Comparison of ENCODE assay signal across 9 cellular contexts in the genomic region with DNA sequence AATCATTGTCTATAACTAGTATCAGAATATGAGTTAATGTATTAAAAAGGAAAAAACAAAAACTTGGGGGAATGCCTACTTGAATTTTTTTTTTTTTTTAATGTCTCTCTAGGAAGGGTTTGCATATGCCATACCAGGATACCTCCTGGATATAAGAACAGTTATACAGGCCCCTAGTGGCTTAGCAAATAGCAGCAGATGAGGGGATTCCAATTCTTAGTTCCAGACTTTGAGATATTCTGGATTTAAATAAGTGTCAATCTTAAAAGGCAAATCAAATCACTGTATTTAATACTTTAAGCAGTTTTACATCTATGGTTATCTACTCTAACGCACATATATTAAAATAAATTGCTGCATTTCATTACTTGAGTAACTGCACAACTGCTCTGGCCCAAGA.
A peak's percentile ranks its signal among the peaks of the same experiment; 100 is the strongest.
DNase-seq lines count a peak whose midpoint lies in the region; ATAC-seq and TF ChIP-seq lines count a peak whose summit lies in the region.
"Had no signal": no experiment of that assay in that cellular context is flagged by ENCODE, and none has a peak within 500 bp of the region (broad histone marks: within the 10 kb centered on the region; RNA-seq: fewer than 3 reads in every experiment).

No MANE protein-coding gene starts in this region.

- H3K27me3 ChIP-seq in GM23338 (ENCODE audit: insufficient read depth) (peaks cover 24% of the 10 kb centered on the region), dorsolateral prefrontal cortex (no peaks in the 10 kb centered on the region)

- no peak overlapping the region for H3K27ac Mint-ChIP-seq in GM23338
- H3K27ac Mint-ChIP-seq in nephron, result peak overlapping the region; percentile 67 to 95 (median 71)

- H3K4me1 Mint-ChIP-seq in GM23338 (peaks cover 58% of the 10 kb centered on the region), nephron (peaks cover 66% of the 10 kb centered on the region)

- H4K20me1 ChIP-seq in GM23338 (replicated peaks; ENCODE audit: insufficient read depth), result no peaks in the 10 kb centered on the region; the same call in 1 of the 2 replicates

- H3K27ac ChIP-seq in GM23338 (ENCODE audit: low read depth), result no peak overlapping the region
- H3K27ac ChIP-seq in dorsolateral prefrontal cortex, result peak overlapping the region in 56 of 59 donors; percentile 69 to 98 (median 94)
- H3K27ac ChIP-seq: transverse colon had no signal

- H3K9me3 Mint-ChIP-seq in GM23338, result no peaks in the 10 kb centered on the region
- no peaks in the 10 kb centered on the region for H3K9me3 Mint-ChIP-seq in nephron

- no peaks in the 10 kb centered on the region for H3F3A ChIP-seq in GM23338 (replicated peaks; ENCODE audit: low read depth)

- no peaks in the 10 kb centered on the region for H3K9me2 ChIP-seq in GM23338 (ENCODE audit: insufficient read depth)

- peak overlapping the region; percentile 95; the same call in 1 of the 2 replicates for H3K4me2 ChIP-seq in GM23338

- H3K4me3 ChIP-seq in GM23338 (no peak overlapping the region), dorsolateral prefrontal cortex (peak overlapping the region; percentile 50 to 94 (median 78)), lower leg skin (ENCODE audit: low read depth, poor library complexity, severe bottlenecking) (no peak overlapping the region)
- H3K4me3 ChIP-seq: transverse colon had no signal

- no peaks in the 10 kb centered on the region for H3K36me3 ChIP-seq in GM23338 (ENCODE audit: insufficient read depth)
- H3K36me3 ChIP-seq: transverse colon had no signal

- intact Hi-C loops in dorsolateral prefrontal cortex (cut with DNase I), result loop anchor here (5.0 to 10.0 kb wide), 4 partner anchors 42 to 490 kb away; no protein-coding TSS in a partner anchor
- intact Hi-C loops in posterior cingulate gyrus (cut with DNase I), result no loop called here
- intact Hi-C loops in lower leg skin (cut with DNase I; ENCODE audit: low total_unique reads), result no loop called here

- 76 to 90% methylated on average over 1 of the region's 1 CpG for WGBS in lower leg skin, 2 donors

- no peak for TF ChIP-seq POLR2A in lower leg skin (IDR thresholded peaks at IDR 0.05)

- 0 out of 3 replicates have a peak overlapping the region, but pooled peaks have one; percentile 5 for H3K4me3 Mint-ChIP-seq in GM23338
- H3K4me3 Mint-ChIP-seq in nephron, result peak overlapping the region; percentile 93 to 97 (median 95)

- H3K27me3 Mint-ChIP-seq in GM23338 (ENCODE audit: insufficient read depth, low read depth, poor library complexity) (peaks cover 16% of the 10 kb centered on the region), nephron (ENCODE audit: low read depth) (peaks cover 3% of the 10 kb centered on the region)

- DNase-seq in GM23338 (ENCODE audit: low spot score), result peak; percentile 47
- DNase-seq in NCI-H446 (lab: John Stamatoyannopoulos, UW), result peak; percentile 55 to 66
- no peak for DNase-seq in dorsolateral prefrontal cortex
- no peak for DNase-seq in posterior cingulate gyrus
- DNase-seq in activated CD4-positive, alpha-beta T cell treated with anti-CD3 and anti-CD28 coated beads, Interleukin-2, amount 50 U/mL, for 48 hours, result no peak
- no peak for DNase-seq in lower leg skin (ENCODE audit: low spot score in 2 of 2)
- DNase-seq in effector CD4-positive, alpha-beta T cell, result no peak
- DNase-seq: transverse colon had no signal

- peak; percentile 56 to 61 for TF ChIP-seq CTCF in GM23338 (conservative IDR thresholded peaks at IDR 0.05; ENCODE audit: low read depth in 2 of 2)
- TF ChIP-seq CTCF in dorsolateral prefrontal cortex (IDR thresholded peaks at IDR 0.05 in 54 of 56, conservative IDR thresholded peaks at IDR 0.05 in 2 of 56; ENCODE audit: low read depth in 1 of 56, partially characterized antibody in 56 of 56), result peak in 55 of 56 donors; percentile 23 to 72 (median 52)
- peak; percentile 67 to 72 (median 70) for TF ChIP-seq CTCF in nephron (IDR thresholded peaks at IDR 0.05; ENCODE audit: unreplicated experiment in 3 of 3)
- no peak for TF ChIP-seq CTCF in lower leg skin (IDR thresholded peaks at IDR 0.05)

- H3K79me2 ChIP-seq in GM23338 (replicated peaks; ENCODE audit: insufficient read depth), result peaks cover 52% of the 10 kb centered on the region

- no peak for ATAC-seq in GM23338

- H3K36me3 Mint-ChIP-seq in GM23338 (ENCODE audit: low read depth) (no peaks in the 10 kb centered on the region), nephron (ENCODE audit: low read depth) (no peaks in the 10 kb centered on the region)

- no peak overlapping the region for H2AFZ ChIP-seq in GM23338

- peaks cover 44% of the 10 kb centered on the region for H3K4me1 ChIP-seq in GM23338 (ENCODE audit: insufficient read depth)

TF ChIP-seq in GM23338, 12 proteins besides CTCF, POLR2A, EP300 and RAD21 (continues in another document):
- TF ChIP-seq STAT1 (IDR thresholded peaks at IDR 0.05; ENCODE audit: unreplicated experiment), result no peak
- no peak for TF ChIP-seq POLR2AphosphoS5 (IDR thresholded peaks at IDR 0.05; ENCODE audit: low read depth)
- no peak for TF ChIP-seq CREB1 (CRISPR knock-in tag; IDR thresholded peaks at IDR 0.05; ENCODE audit: low read depth)
- no peak for TF ChIP-seq ZNF114 (CRISPR knock-in tag; IDR thresholded peaks at IDR 0.05)
- TF ChIP-seq, protein P1, sequence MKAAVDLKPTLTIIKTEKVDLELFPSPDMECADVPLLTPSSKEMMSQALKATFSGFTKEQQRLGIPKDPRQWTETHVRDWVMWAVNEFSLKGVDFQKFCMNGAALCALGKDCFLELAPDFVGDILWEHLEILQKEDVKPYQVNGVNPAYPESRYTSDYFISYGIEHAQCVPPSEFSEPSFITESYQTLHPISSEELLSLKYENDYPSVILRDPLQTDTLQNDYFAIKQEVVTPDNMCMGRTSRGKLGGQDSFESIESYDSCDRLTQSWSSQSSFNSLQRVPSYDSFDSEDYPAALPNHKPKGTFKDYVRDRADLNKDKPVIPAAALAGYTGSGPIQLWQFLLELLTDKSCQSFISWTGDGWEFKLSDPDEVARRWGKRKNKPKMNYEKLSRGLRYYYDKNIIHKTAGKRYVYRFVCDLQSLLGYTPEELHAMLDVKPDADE (IDR thresholded peaks at IDR 0.05), result no peak
- TF ChIP-seq, protein P2, sequence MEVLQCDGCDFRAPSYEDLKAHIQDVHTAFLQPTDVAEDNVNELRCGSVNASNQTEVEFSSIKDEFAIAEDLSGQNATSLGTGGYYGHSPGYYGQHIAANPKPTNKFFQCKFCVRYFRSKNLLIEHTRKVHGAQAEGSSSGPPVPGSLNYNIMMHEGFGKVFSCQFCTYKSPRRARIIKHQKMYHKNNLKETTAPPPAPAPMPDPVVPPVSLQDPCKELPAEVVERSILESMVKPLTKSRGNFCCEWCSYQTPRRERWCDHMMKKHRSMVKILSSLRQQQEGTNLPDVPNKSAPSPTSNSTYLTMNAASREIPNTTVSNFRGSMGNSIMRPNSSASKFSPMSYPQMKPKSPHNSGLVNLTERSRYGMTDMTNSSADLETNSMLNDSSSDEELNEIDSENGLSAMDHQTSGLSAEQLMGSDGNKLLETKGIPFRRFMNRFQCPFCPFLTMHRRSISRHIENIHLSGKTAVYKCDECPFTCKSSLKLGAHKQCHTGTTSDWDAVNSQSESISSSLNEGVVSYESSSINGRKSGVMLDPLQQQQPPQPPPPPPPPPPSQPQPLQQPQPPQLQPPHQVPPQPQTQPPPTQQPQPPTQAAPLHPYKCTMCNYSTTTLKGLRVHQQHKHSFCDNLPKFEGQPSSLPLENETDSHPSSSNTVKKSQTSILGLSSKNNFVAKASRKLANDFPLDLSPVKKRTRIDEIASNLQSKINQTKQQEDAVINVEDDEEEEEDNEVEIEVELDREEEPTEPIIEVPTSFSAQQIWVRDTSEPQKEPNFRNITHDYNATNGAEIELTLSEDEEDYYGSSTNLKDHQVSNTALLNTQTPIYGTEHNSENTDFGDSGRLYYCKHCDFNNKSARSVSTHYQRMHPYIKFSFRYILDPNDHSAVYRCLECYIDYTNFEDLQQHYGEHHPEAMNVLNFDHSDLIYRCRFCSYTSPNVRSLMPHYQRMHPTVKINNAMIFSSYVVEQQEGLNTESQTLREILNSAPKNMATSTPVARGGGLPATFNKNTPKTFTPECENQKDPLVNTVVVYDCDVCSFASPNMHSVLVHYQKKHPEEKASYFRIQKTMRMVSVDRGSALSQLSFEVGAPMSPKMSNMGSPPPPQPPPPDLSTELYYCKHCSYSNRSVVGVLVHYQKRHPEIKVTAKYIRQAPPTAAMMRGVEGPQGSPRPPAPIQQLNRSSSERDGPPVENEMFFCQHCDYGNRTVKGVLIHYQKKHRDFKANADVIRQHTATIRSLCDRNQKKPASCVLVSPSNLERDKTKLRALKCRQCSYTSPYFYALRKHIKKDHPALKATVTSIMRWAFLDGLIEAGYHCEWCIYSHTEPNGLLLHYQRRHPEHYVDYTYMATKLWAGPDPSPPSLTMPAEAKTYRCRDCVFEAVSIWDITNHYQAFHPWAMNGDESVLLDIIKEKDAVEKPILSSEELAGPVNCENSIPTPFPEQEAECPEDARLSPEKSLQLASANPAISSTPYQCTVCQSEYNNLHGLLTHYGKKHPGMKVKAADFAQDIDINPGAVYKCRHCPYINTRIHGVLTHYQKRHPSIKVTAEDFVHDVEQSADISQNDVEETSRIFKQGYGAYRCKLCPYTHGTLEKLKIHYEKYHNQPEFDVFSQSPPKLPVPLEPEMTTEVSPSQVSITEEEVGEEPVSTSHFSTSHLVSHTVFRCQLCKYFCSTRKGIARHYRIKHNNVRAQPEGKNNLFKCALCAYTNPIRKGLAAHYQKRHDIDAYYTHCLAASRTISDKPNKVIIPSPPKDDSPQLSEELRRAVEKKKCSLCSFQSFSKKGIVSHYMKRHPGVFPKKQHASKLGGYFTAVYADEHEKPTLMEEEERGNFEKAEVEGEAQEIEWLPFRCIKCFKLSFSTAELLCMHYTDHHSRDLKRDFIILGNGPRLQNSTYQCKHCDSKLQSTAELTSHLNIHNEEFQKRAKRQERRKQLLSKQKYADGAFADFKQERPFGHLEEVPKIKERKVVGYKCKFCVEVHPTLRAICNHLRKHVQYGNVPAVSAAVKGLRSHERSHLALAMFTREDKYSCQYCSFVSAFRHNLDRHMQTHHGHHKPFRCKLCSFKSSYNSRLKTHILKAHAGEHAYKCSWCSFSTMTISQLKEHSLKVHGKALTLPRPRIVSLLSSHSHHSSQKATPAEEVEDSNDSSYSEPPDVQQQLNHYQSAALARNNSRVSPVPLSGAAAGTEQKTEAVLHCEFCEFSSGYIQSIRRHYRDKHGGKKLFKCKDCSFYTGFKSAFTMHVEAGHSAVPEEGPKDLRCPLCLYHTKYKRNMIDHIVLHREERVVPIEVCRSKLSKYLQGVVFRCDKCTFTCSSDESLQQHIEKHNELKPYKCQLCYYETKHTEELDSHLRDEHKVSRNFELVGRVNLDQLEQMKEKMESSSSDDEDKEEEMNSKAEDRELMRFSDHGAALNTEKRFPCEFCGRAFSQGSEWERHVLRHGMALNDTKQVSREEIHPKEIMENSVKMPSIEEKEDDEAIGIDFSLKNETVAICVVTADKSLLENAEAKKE (CRISPR knock-in tag; IDR thresholded peaks at IDR 0.05), result no peak
- no peak for TF ChIP-seq EZH2phosphoT487 (IDR thresholded peaks at IDR 0.05; ENCODE audit: unreplicated experiment)
- no peak for TF ChIP-seq EZH2 (IDR thresholded peaks at IDR 0.05; ENCODE audit: low read depth, unreplicated experiment)
- TF ChIP-seq ZNF331 (CRISPR knock-in tag; IDR thresholded peaks at IDR 0.05; ENCODE audit: low read depth), result no peak

Comparison
In these comparisons a context has a peak if more than half of its experiments do, and no peak if none do; other contexts are left out.
1. DNase-seq: peak in GM23338 (single experiment) and NCI-H446 (2 of 2); none in dorsolateral prefrontal cortex (0 of 10), posterior cingulate gyrus (0 of 10), activated CD4-positive, alpha-beta T cell treated with anti-CD3 and anti-CD28 coated beads, Interleukin-2, amount 50 U/mL, for 48 hours (0 of 2), lower leg skin (0 of 2) and effector CD4-positive, alpha-beta T cell (single experiment).
2. H3K4me3 ChIP-seq: peak in dorsolateral prefrontal cortex (59 of 59); none in GM23338 (single experiment) and lower leg skin (single experiment).
3. CTCF ChIP-seq: peak in GM23338 (2 of 2), dorsolateral prefrontal cortex (55 of 56) and nephron (3 of 3); none in lower leg skin (0 of 3).
4. intact Hi-C loops: an anchor here in dorsolateral prefrontal cortex (5.0 to 10.0 kb wide); none called in posterior cingulate gyrus and lower leg skin.